25 cellular contexts compared by ENCODE assay signal in the genomic region with DNA sequence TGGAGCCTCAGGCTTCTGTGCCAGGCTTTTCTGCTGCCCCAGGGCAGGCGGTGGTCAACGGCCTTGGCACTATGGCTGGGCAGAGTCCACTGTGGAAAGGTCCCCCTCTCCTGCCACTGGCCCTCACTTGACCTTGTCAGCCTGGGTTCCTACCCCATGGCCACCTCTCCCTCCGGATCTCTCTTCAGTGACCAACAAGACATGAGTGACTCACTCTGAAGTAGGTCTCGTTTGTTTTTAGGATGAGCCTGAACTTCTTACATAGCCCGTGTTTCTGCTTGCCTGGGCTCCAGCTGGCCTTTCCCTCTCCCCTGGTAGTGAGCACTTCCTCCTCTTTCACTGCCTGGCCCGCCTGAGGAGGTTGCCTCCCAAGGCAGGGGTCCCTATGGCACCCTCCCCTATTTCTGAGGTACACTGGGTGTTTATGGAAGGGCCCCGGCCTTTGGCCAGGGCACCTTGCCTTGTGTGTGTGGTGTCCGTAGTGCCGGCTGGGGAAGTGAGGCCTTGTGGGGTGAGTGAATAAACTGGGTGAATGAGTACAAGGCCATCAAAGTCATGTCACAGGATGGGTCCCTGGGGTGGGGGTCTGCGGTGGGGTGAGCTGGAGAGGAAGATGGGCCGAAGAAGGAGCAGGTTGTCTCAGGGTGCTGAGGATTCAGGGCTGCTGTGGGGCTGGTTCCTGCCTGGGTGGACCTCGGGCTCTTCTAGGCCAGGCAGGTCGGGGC. TPM values are rescaled to one million over a fixed set of nuclear protein-coding genes. Genes with fewer than 3 reads are reported as not detected.
DNase-seq lines count a peak whose midpoint lies in the region; ATAC-seq and TF ChIP-seq lines count a peak whose summit lies in the region.
"Had no signal": no experiment of that assay in that cellular context is flagged by ENCODE, and none has a peak within 500 bp of the region (broad histone marks: within the 10 kb centered on the region; RNA-seq: fewer than 3 reads in every experiment).

No MANE protein-coding gene starts in this region.

- no peak overlapping the region for H3K4me2 ChIP-seq in SK-N-SH

- H3K4me3 ChIP-seq in SK-N-SH (ENCODE audit: low read depth in 2 of 2, low read length in 1 of 2) (no peak overlapping the region), subcutaneous abdominal adipose tissue (ENCODE audit: low read depth in 1 of 5, low read length in 5 of 5) (peak overlapping the region in 4 of 5 donors; percentile 44 to 90 (median 78)), gastroesophageal sphincter (peak overlapping the region in 1 of 2 donors; percentile 48)
- H3K4me3 ChIP-seq: BLaER1, body of pancreas, mucosa of descending colon, SJCRH30 had no signal

- TF ChIP-seq EP300 in SK-N-SH (IDR thresholded peaks at IDR 0.05; ENCODE audit: borderline replicate concordance in 1 of 2, low read depth in 1 of 2, low read length in 1 of 2) (no peak), gastroesophageal sphincter (IDR thresholded peaks at IDR 0.05) (no peak)

- H3K36me3 ChIP-seq in SK-N-SH (replicated peaks in 1 of 2; ENCODE audit: control insufficient read depth in 1 of 2, insufficient read depth in 2 of 2, low read length in 1 of 2) (no peaks in the 10 kb centered on the region), subcutaneous abdominal adipose tissue (ENCODE audit: control insufficient read depth in 5 of 5, insufficient read depth in 5 of 5, low read length in 5 of 5) (peaks cover 0 to 40% (median 18%) of the 10 kb centered on the region in 5 donors), gastroesophageal sphincter (no peaks in the 10 kb centered on the region)
- H3K36me3 ChIP-seq: SJCRH30 had no signal

- no peaks in the 10 kb centered on the region for H3K9me2 ChIP-seq in SK-N-SH

- peaks cover 26% of the 10 kb centered on the region for H3K27me3 Mint-ChIP-seq in activated CD4-positive, alpha-beta memory T cell treated with anti-CD3 and anti-CD28 coated beads, Interleukin-2, amount 10 ng/mL, durations not matched to agents 7 days and 5 days

- H3K9ac ChIP-seq in SK-N-SH (no peak overlapping the region), subcutaneous abdominal adipose tissue (ENCODE audit: low read length in 5 of 5) (peak overlapping the region in 1 of 5 donors; percentile 59)
- H3K9ac ChIP-seq: BLaER1 had no signal

- ATAC-seq in SK-N-SH treated with all-trans-retinoic acid at 6 μM for 48 hours (no peak), gastroesophageal sphincter (no peak)
- ATAC-seq: activated naive CD4-positive, alpha-beta T cell treated with anti-CD3 and anti-CD28 coated beads, Interleukin-2, amount 50 U/mL, for 72 hours; body of pancreas; esophagus mucosa; mucosa of descending colon had no signal

- POLR2A ChIA-PET in SK-N-SH (lab: Yijun Ruan, JAX), result no interaction called here
- POLR2A ChIA-PET in activated CD4-positive, alpha-beta memory T cell treated with anti-CD3 and anti-CD28 coated beads, Interleukin-2, amount 10 ng/mL, durations not matched to agents 7 days and 5 days (lab: Charles Lee), result no interaction called here

- no peaks in the 10 kb centered on the region for H3F3A ChIP-seq in SK-N-SH (replicated peaks; ENCODE audit: insufficient read depth)

- H3K9me3 ChIP-seq in SK-N-SH (no peaks in the 10 kb centered on the region), subcutaneous abdominal adipose tissue (ENCODE audit: control insufficient read depth in 5 of 5, low read length in 5 of 5) (no peaks in the 10 kb centered on the region), gastroesophageal sphincter (no peaks in the 10 kb centered on the region)
- H3K9me3 ChIP-seq: body of pancreas, mucosa of descending colon, SJCRH30 had no signal

- CTCF ChIA-PET in SK-N-SH (lab: Yijun Ruan, JAX), result interaction anchor here (1.1 kb wide), 1 partner anchor 55 kb away, joined by 5 read pairs; no protein-coding TSS in a partner anchor
- CTCF ChIA-PET in activated CD4-positive, alpha-beta memory T cell treated with anti-CD3 and anti-CD28 coated beads, Interleukin-2, amount 10 ng/mL, durations not matched to agents 7 days and 5 days (lab: Charles Lee), result no interaction called here

- H3K27me3 ChIP-seq in SK-N-SH (ENCODE audit: insufficient read depth) (no peaks in the 10 kb centered on the region), subcutaneous abdominal adipose tissue (ENCODE audit: control insufficient read depth in 5 of 5, insufficient read depth in 4 of 5, low read length in 5 of 5) (peaks cover 7 to 26% (median 22%) of the 10 kb centered on the region in 5 donors), gastroesophageal sphincter (peaks cover 44% of the 10 kb centered on the region)
- H3K27me3 ChIP-seq: BLaER1, SJCRH30 had no signal

- no peak for TF ChIP-seq CTCF in SK-N-SH (IDR thresholded peaks at IDR 0.05)
- no peak for TF ChIP-seq CTCF in gastroesophageal sphincter (IDR thresholded peaks at IDR 0.05)

- no peak for TF ChIP-seq POLR2A in gastroesophageal sphincter (IDR thresholded peaks at IDR 0.05)

- peak; percentile 8 for DNase-seq in SK-N-SH
- DNase-seq in activated CD4-positive, alpha-beta memory T cell treated with anti-CD3 and anti-CD28 coated beads, Interleukin-2, amount 10 ng/mL, durations not matched to agents 7 days and 5 days, result peak; percentile 10
- DNase-seq in islet precursor cell, result peak; percentile 41
- DNase-seq in Ammon's horn (ENCODE audit: low spot score), result no peak
- no peak for DNase-seq in NCI-H524 (lab: John Stamatoyannopoulos, UW)
- DNase-seq: activated CD4-positive, alpha-beta T cell treated with anti-CD3 and anti-CD28 coated beads for 1 hour; body of pancreas; IMR-90; kidney glomerular epithelial cell; MM.1S; NCI-H2029 treated with DMSO at 0.1 percent for 48 hours; NCI-H526; occipital lobe; SJCRH30; stimulated activated CD4-positive, alpha-beta T cell treated with anti-CD3 and anti-CD28 coated beads, Interleukin-4, amount 100 ng/mL, for 4 hours; stimulated activated CD8-positive, alpha-beta memory T cell treated with anti-CD3 and anti-CD28 coated beads, Interleukin-4, amount 100 ng/mL, for 48 hours; T-helper 9 cell had no signal

- peaks cover 4% of the 10 kb centered on the region for H3K4me1 Mint-ChIP-seq in activated CD4-positive, alpha-beta memory T cell treated with anti-CD3 and anti-CD28 coated beads, Interleukin-2, amount 10 ng/mL, durations not matched to agents 7 days and 5 days

- H3K27ac Mint-ChIP-seq in activated CD4-positive, alpha-beta memory T cell treated with anti-CD3 and anti-CD28 coated beads, Interleukin-2, amount 10 ng/mL, durations not matched to agents 7 days and 5 days, result no peak overlapping the region
- H3K27ac Mint-ChIP-seq: activated naive CD4-positive, alpha-beta T cell treated with anti-CD3 and anti-CD28 coated beads, Interleukin-2, amount 50 U/mL, for 72 hours had no signal

- H3K4me3 Mint-ChIP-seq in activated CD4-positive, alpha-beta memory T cell treated with anti-CD3 and anti-CD28 coated beads, Interleukin-2, amount 10 ng/mL, durations not matched to agents 7 days and 5 days, result no peak overlapping the region

- H3K27ac ChIP-seq in SK-N-SH (ENCODE audit: low read depth in 2 of 2, low read length in 1 of 2) (no peak overlapping the region), subcutaneous abdominal adipose tissue (ENCODE audit: low read depth, low read length) (peak overlapping the region; percentile 62), gastroesophageal sphincter (no peak overlapping the region)
- H3K27ac ChIP-seq: 22Rv1, BLaER1, body of pancreas, SJCRH30 had no signal

- peaks cover 12% of the 10 kb centered on the region for H3K9me3 Mint-ChIP-seq in activated CD4-positive, alpha-beta memory T cell treated with anti-CD3 and anti-CD28 coated beads, Interleukin-2, amount 10 ng/mL, durations not matched to agents 7 days and 5 days
- H3K9me3 Mint-ChIP-seq: activated naive CD4-positive, alpha-beta T cell treated with anti-CD3 and anti-CD28 coated beads, Interleukin-2, amount 50 U/mL, for 72 hours had no signal

- peaks cover 0 to 5% of the 10 kb centered on the region in 2 experiments; a peak in 1 of 4 replicates for H3K4me1 ChIP-seq in SK-N-SH (ENCODE audit: control insufficient read depth in 1 of 2, insufficient read depth in 2 of 2, low read depth in 1 of 2, low read length in 1 of 2)
- H3K4me1 ChIP-seq in subcutaneous abdominal adipose tissue (ENCODE audit: control insufficient read depth in 5 of 5, insufficient read depth in 5 of 5, low read length in 5 of 5), result peaks cover 0 to 51% (median 19%) of the 10 kb centered on the region in 5 donors
- peaks cover 0 to 20% (median 8%) of the 10 kb centered on the region in 3 donors for H3K4me1 ChIP-seq in gastroesophageal sphincter
- H3K4me1 ChIP-seq: SJCRH30 had no signal

- no peaks in the 10 kb centered on the region for H4K20me1 ChIP-seq in SK-N-SH (ENCODE audit: insufficient read depth)

- TF ChIP-seq RAD21 in SK-N-SH (IDR thresholded peaks at IDR 0.05; ENCODE audit: low read length), result no peak

- H3K79me2 ChIP-seq in SK-N-SH (ENCODE audit: insufficient read depth), result no peaks in the 10 kb centered on the region

- no peak overlapping the region for H2AFZ ChIP-seq in SK-N-SH (ENCODE audit: low read depth)

- no peaks in the 10 kb centered on the region for H3K36me3 Mint-ChIP-seq in activated CD4-positive, alpha-beta memory T cell treated with anti-CD3 and anti-CD28 coated beads, Interleukin-2, amount 10 ng/mL, durations not matched to agents 7 days and 5 days (ENCODE audit: low read depth)

- WGBS in SK-N-SH (ENCODE audit: low lambda C conversion rate), result 86% methylated on average over 10 of the region's 13 CpGs
- WGBS in gastroesophageal sphincter (ENCODE audit: low coverage in 1 of 2), 2 donors, result 82 to 91% methylated on average over 4 to 7 of the region's 13 CpGs

TF ChIP-seq in SK-N-SH, 30 proteins besides CTCF, POLR2A, EP300 and RAD21 (continues in another document):
- TF ChIP-seq TCF12 (IDR thresholded peaks at IDR 0.05) (no peak), FOSL2 (IDR thresholded peaks at IDR 0.05; ENCODE audit: borderline replicate concordance, low read depth) (no peak), SMC3 (IDR thresholded peaks at IDR 0.05; ENCODE audit: low read depth, low read length) (no peak)

RNA-seq across cellular contexts. Expression of gene SHANK3, which starts 5.0 kb away (rescaled TPM):
- polyA plus RNA-seq in SK-N-SH (2012; rRNA removed), result 0.88 and 1.5 TPM in 2 replicates
- polyA plus RNA-seq in SK-N-SH (2012; cell fraction: cytosol; rRNA removed), result 0.62 and 1.1 TPM in 2 replicates
- polyA plus RNA-seq in SK-N-SH (2012; cell fraction: nucleus; rRNA removed), result 4.6 and 4.7 TPM in 2 replicates
- total RNA-seq in activated CD4-positive, alpha-beta memory T cell treated with anti-CD3 and anti-CD28 coated beads, Interleukin-2, amount 10 ng/mL, durations not matched to agents 7 days and 5 days, result under 1 TPM in 1 of 2 experiments, not detected in 1; 0.08 TPM
- total RNA-seq in gastroesophageal sphincter, result 10 to 100 TPM in 2 of 4 donors, 1 to 10 TPM in 2; 5.9 to 20.5 (median 13.0) TPM

RNA-seq across cellular contexts. Expression of gene ARSA, which starts 49.7 kb away (rescaled TPM):
- polyA plus RNA-seq in SK-N-SH (2012; rRNA removed), result 34.2 and 34.4 TPM in 2 replicates
- 8.7 and 14.7 TPM in 2 replicates for polyA plus RNA-seq in SK-N-SH (2012; cell fraction: cytosol; rRNA removed)
- polyA plus RNA-seq in SK-N-SH (2012; cell fraction: nucleus; rRNA removed), result 200 and 287 TPM in 2 replicates
- total RNA-seq in activated CD4-positive, alpha-beta memory T cell treated with anti-CD3 and anti-CD28 coated beads, Interleukin-2, amount 10 ng/mL, durations not matched to agents 7 days and 5 days, result 10 to 100 TPM; 63.1 to 65.0 TPM
- 10 to 100 TPM; 19.5 to 40.0 (median 21.0) TPM for total RNA-seq in gastroesophageal sphincter

Comparison
In these comparisons a context has a peak if more than half of its experiments do, and no peak if none do; other contexts are left out.
1. DNase-seq: peak in SK-N-SH (single experiment), activated CD4-positive, alpha-beta memory T cell treated with anti-CD3 and anti-CD28 coated beads, Interleukin-2, amount 10 ng/mL, durations not matched to agents 7 days and 5 days (single experiment) and islet precursor cell (single experiment); none in Ammon's horn (single experiment) and NCI-H524 (0 of 2).
2. H3K4me3 ChIP-seq: peak in subcutaneous abdominal adipose tissue (4 of 5); none in SK-N-SH (0 of 2).
3. RNA of gene SHANK3, which starts 5.0 kb away (total RNA-seq): 5.9 to 20.5 TPM in gastroesophageal sphincter; 0.08 TPM in activated CD4-positive, alpha-beta memory T cell treated with anti-CD3 and anti-CD28 coated beads, Interleukin-2, amount 10 ng/mL, durations not matched to agents 7 days and 5 days; every median in the first group is over 4 times any median in the second.